8 cellular contexts compared by ENCODE assay signal in genomic region chrX:40094041-40094899, GRCh38. TPM values are rescaled to one million over a fixed set of nuclear protein-coding genes. Genes with fewer than 3 reads are reported as not detected.
DNase-seq lines count a peak whose midpoint lies in the region; ATAC-seq, FAIRE-seq and TF ChIP-seq lines count a peak whose summit lies in the region.

No MANE protein-coding gene starts in this region.

- CTCF ChIA-PET in A549 (lab: Yijun Ruan, JAX) (interaction anchor here (1.1 to 1.5 kb wide), 2 partner anchors 280 to 364 kb away, joined by 4 read pairs; no protein-coding TSS in a partner anchor), HEK293 (lab: Yijun Ruan, JAX) (interaction anchor here (0.7 kb wide), 2 partner anchors 9 to 33 kb away, joined by 3 read pairs; no protein-coding TSS in a partner anchor), WTC11 (lab: Charles Lee) (interaction anchor here (0.7 to 1.3 kb wide), 3 partner anchors 15 to 54 kb away, joined by 3 read pairs; no protein-coding TSS in a partner anchor)

- no peak for TF ChIP-seq POLR2A in A549 (IDR thresholded peaks at IDR 0.05; ENCODE audit: low read length)

- POLR2A ChIA-PET in A549 (lab: Yijun Ruan, JAX) (no interaction called here), HEK293 (lab: Yijun Ruan, JAX) (interaction anchor here (0.6 to 1.3 kb wide), 6 partner anchors 10 to 405 kb away, joined by 3 to 9 read pairs (median 4); no protein-coding TSS in a partner anchor), WTC11 (lab: Charles Lee) (interaction anchor here (4.9 kb wide), 1 partner anchor 11 kb away, joined by 17 read pairs; no protein-coding TSS in a partner anchor)

- H3K4me1 ChIP-seq in A549 (peaks cover 23% of the 10 kb centered on the region), HEK293 (ENCODE audit: control insufficient read depth, insufficient read depth, low read length) (peaks cover 18% of the 10 kb centered on the region)

- H3K27me3 Mint-ChIP-seq in WTC11 (ENCODE audit: low read depth) = peaks cover 4% of the 10 kb centered on the region
- H3K27me3 Mint-ChIP-seq in natural killer cell treated with Interleukin-12 subunit alpha and Interleukin-12 subunit beta and Interleukin-15 and Interleukin-18, amount 100 ng/mL, for 72 hours = peaks cover 0 to 18% of the 10 kb centered on the region in 2 donors

- 72% methylated on average over 52 of the region's 76 CpGs for WGBS in A549 (ENCODE audit: missing lambda C conversion rate)

- H3K4me1 Mint-ChIP-seq in WTC11 = peaks cover 19% of the 10 kb centered on the region
- peaks cover 35 to 36% of the 10 kb centered on the region in 2 donors for H3K4me1 Mint-ChIP-seq in natural killer cell treated with Interleukin-12 subunit alpha and Interleukin-12 subunit beta and Interleukin-15 and Interleukin-18, amount 100 ng/mL, for 72 hours (ENCODE audit: low read depth in 2 of 2)

- no peak for TF ChIP-seq CTCF in A549 (IDR thresholded peaks at IDR 0.05)
- no peak for TF ChIP-seq CTCF in HEK293 (tag by site-specific recombination; IDR thresholded peaks at IDR 0.05)
- TF ChIP-seq CTCF in WTC11 (IDR thresholded peaks at IDR 0.05) = no peak

- H3K4me2 ChIP-seq in A549 = peak overlapping the region; percentile 94

- H3K36me3 Mint-ChIP-seq in WTC11 = peaks cover 8% of the 10 kb centered on the region; the same call in 1 of the 2 replicates
- no peaks in the 10 kb centered on the region for H3K36me3 Mint-ChIP-seq in natural killer cell treated with Interleukin-12 subunit alpha and Interleukin-12 subunit beta and Interleukin-15 and Interleukin-18, amount 100 ng/mL, for 72 hours

- no peaks in the 10 kb centered on the region for H3K9me3 Mint-ChIP-seq in WTC11
- no peaks in the 10 kb centered on the region for H3K9me3 Mint-ChIP-seq in natural killer cell treated with Interleukin-12 subunit alpha and Interleukin-12 subunit beta and Interleukin-15 and Interleukin-18, amount 100 ng/mL, for 72 hours

- H3K4me3 Mint-ChIP-seq in WTC11 = peak overlapping the region; percentile 90
- H3K4me3 Mint-ChIP-seq in natural killer cell treated with Interleukin-12 subunit alpha and Interleukin-12 subunit beta and Interleukin-15 and Interleukin-18, amount 100 ng/mL, for 72 hours = peak overlapping the region; percentile 94

- peaks cover 0 to 3% of the 10 kb centered on the region in 2 experiments; a peak in 1 of 3 replicates for H3K36me3 ChIP-seq in HEK293 (ENCODE audit: control insufficient read depth in 2 of 2, insufficient read depth in 1 of 2, low read length in 2 of 2)

- no peak overlapping the region for H3K27ac Mint-ChIP-seq in WTC11
- peak overlapping the region; percentile 81 to 88 for H3K27ac Mint-ChIP-seq in natural killer cell treated with Interleukin-12 subunit alpha and Interleukin-12 subunit beta and Interleukin-15 and Interleukin-18, amount 100 ng/mL, for 72 hours

- no peak for FAIRE-seq in A549 (lab: Jason Lieb, UNC)

- no peak for TF ChIP-seq RAD21 in A549 (conservative IDR thresholded peaks at IDR 0.05 in 1 of 2, IDR thresholded peaks at IDR 0.05 in 1 of 2)

- H3K4me3 ChIP-seq in A549 (peak overlapping the region; percentile 84; the same call in 1 of the 3 replicates), HEK293 (ENCODE audit: low read depth, low read length) (peak overlapping the region; percentile 85)

- DNase-seq in A549 (ENCODE audit: low read depth in 1 of 2, low spot score in 1 of 2) = no peak
- peak; percentile 49 for DNase-seq in WTC11 (ENCODE audit: low spot score)
- DNase-seq in fibroblast of gingiva (ENCODE audit: low read depth) = peak; percentile 55
- DNase-seq in natural killer cell treated with Interleukin-12 subunit alpha and Interleukin-12 subunit beta and Interleukin-15 and Interleukin-18, amount 100 ng/mL, for 72 hours (ENCODE audit: low spot score) = no peak
- no peak for DNase-seq in SKM-1 treated with dmso at 0.1 percent for 144 hours (lab: John Stamatoyannopoulos, UW; ENCODE audit: unreplicated experiment)
- DNase-seq in NCI-H1436 treated with DMSO at 0.1 percent for 48 hours (lab: John Stamatoyannopoulos, UW) = no peak

- H3K27ac ChIP-seq in A549 = 0 out of 6 replicates have a peak overlapping the region, but pooled peaks of 1 of the 2 experiments have one; percentile 29
- H3K27ac ChIP-seq in HEK293 (ENCODE audit: extremely low read depth, low read depth, low read length) = peak overlapping the region; percentile 99

- no peak for ATAC-seq in A549
- ATAC-seq in WTC11 = no peak
- no peak for ATAC-seq in natural killer cell treated with Interleukin-12 subunit alpha and Interleukin-12 subunit beta and Interleukin-15 and Interleukin-18, amount 100 ng/mL, for 72 hours
- no peak for ATAC-seq in GM19397 (IDR thresholded peaks at IDR 0.05; ENCODE audit: unreplicated experiment)

- H3K9me3 ChIP-seq in A549 = no peaks in the 10 kb centered on the region
- no peaks in the 10 kb centered on the region for H3K9me3 ChIP-seq in HEK293 (ENCODE audit: control insufficient read depth, insufficient read depth, low read depth, low read length)

- TF ChIP-seq EP300 in A549 (IDR thresholded peaks at IDR 0.05) = no peak

TF ChIP-seq in A549, 52 proteins besides CTCF, POLR2A, EP300 and RAD21:
- no peak for TF ChIP-seq ATOH8 (CRISPR knock-in tag; IDR thresholded peaks at IDR 0.05; ENCODE audit: low read depth)

TF ChIP-seq in HEK293, 187 proteins besides CTCF, POLR2A, EP300 and RAD21 (continues in another document):
- no peak for TF ChIP-seq ZBTB1 (tag by site-specific recombination; IDR thresholded peaks at IDR 0.05)
- 0 out of 2 replicates have a peak, but pooled peaks have one; percentile 17 for TF ChIP-seq SP7 (tag by site-specific recombination; IDR thresholded peaks at IDR 0.05)
- 0 out of 2 replicates have a peak, but pooled peaks have one; percentile 32 for TF ChIP-seq KLF1 (tag by site-specific recombination; IDR thresholded peaks at IDR 0.05)
- TF ChIP-seq PRDM4 (tag by site-specific recombination; IDR thresholded peaks at IDR 0.05) = no peak
- no peak for TF ChIP-seq ZNF133 (tag by site-specific recombination; IDR thresholded peaks at IDR 0.05)
- no peak for TF ChIP-seq ZNF670 (tag by site-specific recombination; IDR thresholded peaks at IDR 0.05; ENCODE audit: low read depth)
- TF ChIP-seq SP3 (tag by site-specific recombination; IDR thresholded peaks at IDR 0.05) = peak; percentile 42; the same call in 1 of the 2 replicates
- TF ChIP-seq ZNF548 (tag by site-specific recombination; IDR thresholded peaks at IDR 0.05) = no peak

TF ChIP-seq in WTC11, 78 proteins besides CTCF, POLR2A, EP300 and RAD21 (continues in another document):
- TF ChIP-seq E2F1 (CRISPR knock-in tag; IDR thresholded peaks at IDR 0.05) (no peak), MXD4 (CRISPR knock-in tag; IDR thresholded peaks at IDR 0.05; ENCODE audit: borderline replicate concordance) (no peak), ZNF263 (CRISPR knock-in tag; IDR thresholded peaks at IDR 0.05; ENCODE audit: low read depth) (no peak), ZNF671 (CRISPR knock-in tag; IDR thresholded peaks at IDR 0.05) (no peak), NFATC4 (CRISPR knock-in tag; IDR thresholded peaks at IDR 0.05) (no peak), SP1 (CRISPR knock-in tag; conservative IDR thresholded peaks at IDR 0.05) (no peak), PREB (CRISPR knock-in tag; IDR thresholded peaks at IDR 0.05; ENCODE audit: borderline replicate concordance) (no peak), PRRX2 (CRISPR knock-in tag; IDR thresholded peaks at IDR 0.05) (no peak), CDX4 (CRISPR knock-in tag; IDR thresholded peaks at IDR 0.05; ENCODE audit: borderline replicate concordance) (no peak), NFYB (CRISPR knock-in tag; conservative IDR thresholded peaks at IDR 0.05; ENCODE audit: low read depth) (no peak)

RNA-seq across cellular contexts. Expression of gene BCOR, which starts 3.5 kb away (rescaled TPM):
- 12.2 and 21.3 TPM in 2 replicates for polyA plus RNA-seq in A549 (2011; rRNA removed)
- polyA plus RNA-seq in A549 (2012; cell fraction: cytosol; rRNA removed) = 11.8 and 11.9 TPM in 2 replicates
- 20.3 and 26.6 TPM in 2 replicates for polyA plus RNA-seq in A549 (2012; cell fraction: nucleus; rRNA removed)
- polyA plus RNA-seq in A549 (2017; fragmentation: RNase III; extraction: RNeasy Plus Mini Kit Qiagen cat#74134 plus additional on column Dnase treatment) = 12.6 to 15.8 TPM (median 12.6 TPM) in 3 replicates
- 24.5 and 33.1 TPM in 2 replicates for polyA minus RNA-seq in A549 (2011; rRNA and poly(A)+ RNA removed)
- total RNA-seq in WTC11 (2021) = 41.1 to 44.5 TPM (median 43.1 TPM) in 3 replicates
- 10 to 100 TPM; 52.3 to 56.7 TPM for total RNA-seq in natural killer cell treated with Interleukin-12 subunit alpha and Interleukin-12 subunit beta and Interleukin-15 and Interleukin-18, amount 100 ng/mL, for 72 hours

Comparison
In these comparisons a context has a peak if more than half of its experiments do, and no peak if none do; other contexts are left out.
1. DNase-seq: peak in WTC11 (single experiment) and fibroblast of gingiva (single experiment); none in A549 (0 of 2), natural killer cell treated with Interleukin-12 subunit alpha and Interleukin-12 subunit beta and Interleukin-15 and Interleukin-18, amount 100 ng/mL, for 72 hours (single experiment), SKM-1 treated with dmso at 0.1 percent for 144 hours (single experiment) and NCI-H1436 treated with DMSO at 0.1 percent for 48 hours (single experiment).